ENCODE assay signal across 22 cellular contexts in genomic region chr22:25777411-25777810, GRCh38.
"Had no signal": no experiment of that assay in that cellular context is flagged by ENCODE, and none has a peak within 500 bp of the region (broad histone marks: within the 10 kb centered on the region; RNA-seq: fewer than 3 reads in every experiment).

No MANE protein-coding gene starts in this region.

- DNase-seq: stimulated activated CD4-positive, alpha-beta T cell treated with anti-CD3 and anti-CD28 coated beads, Interleukin-2, amount 100 ng/mL, for 48 hours; stimulated activated CD4-positive, alpha-beta T cell treated with anti-CD3 and anti-CD28 coated beads, Interleukin-4, amount 100 ng/mL, for 1 hour; stimulated activated CD4-positive, alpha-beta T cell treated with anti-CD3 and anti-CD28 coated beads, Interleukin-4, amount 100 ng/mL, for 24 hours; stimulated activated CD4-positive, alpha-beta T cell treated with anti-CD3 and anti-CD28 coated beads, Interleukin-4, amount 100 ng/mL, for 4 hours; stimulated activated CD8-positive, alpha-beta memory T cell treated with anti-CD3 and anti-CD28 coated beads, Interleukin-4, amount 100 ng/mL, for 48 hours; stimulated activated naive B cell treated with anti-CD40 and anti-IgM and Interleukin-4, amounts not matched to agents 10 μg/mL and 1 μg/mL and 100 μg/mL, for 72 hours; stimulated activated naive CD4-positive, alpha-beta T cell; stimulated activated naive CD4-positive, alpha-beta T cell treated with Interleukin-2 at 50 U/mL for 16 hours; stimulated activated naive CD8-positive, alpha-beta T cell treated with anti-CD3 and anti-CD28 coated beads, Interleukin-15, amount 100 ng/mL, for 72 hours; stimulated activated naive CD8-positive, alpha-beta T cell treated with anti-CD3 and anti-CD28 coated beads, Interleukin-15, Interleukin-2, amounts not matched to agents 100 U/mL and 50 U/mL, for 24 hours; stomach; thyroid gland; tibial artery; transverse colon; upper lobe of right lung; uterus had no signal

- H3K27me3 ChIP-seq: testis, thyroid gland, tibial nerve, transverse colon, upper lobe of left lung, upper lobe of right lung, uterus, vagina had no signal

- H3K4me3 ChIP-seq: stomach, suprapubic skin, testis, thoracic aorta, thyroid gland, tibial artery, tibial nerve, transverse colon, upper lobe of left lung, upper lobe of right lung, uterus, vagina had no signal

- H3K36me3 ChIP-seq: stomach, suprapubic skin, thyroid gland, tibial artery, tibial nerve, transverse colon, upper lobe of left lung, upper lobe of right lung, uterus, vagina had no signal

- H3K27ac ChIP-seq: stomach, suprapubic skin, testis, thoracic aorta, thyroid gland, tibial artery, tibial nerve, transverse colon, upper lobe of left lung, upper lobe of right lung, uterus, vagina had no signal

- H3K9me3 ChIP-seq: stomach, suprapubic skin, testis, thoracic aorta, thyroid gland, tibial artery, tibial nerve, transverse colon, upper lobe of left lung, upper lobe of right lung, uterus, vagina had no signal

- H3K4me1 ChIP-seq: stomach, suprapubic skin, testis, thyroid gland, tibial artery, tibial nerve, transverse colon, upper lobe of left lung, upper lobe of right lung, uterus, vagina had no signal
